Comparison of ENCODE assay signal across 10 cellular contexts in genomic region chr5:58462154-58462553, GRCh38. TPM values are rescaled to one million over a fixed set of nuclear protein-coding genes. Genes with fewer than 3 reads are reported as not detected.
DNase-seq lines count a peak whose midpoint lies in the region; ATAC-seq and TF ChIP-seq lines count a peak whose summit lies in the region.
"Had no signal": no experiment of that assay in that cellular context is flagged by ENCODE, and none has a peak within 500 bp of the region (broad histone marks: within the 10 kb centered on the region; RNA-seq: fewer than 3 reads in every experiment).

No MANE protein-coding gene starts in this region.

- H3K4me3 Mint-ChIP-seq in natural killer cell treated with Interleukin-12 subunit alpha and Interleukin-12 subunit beta and Interleukin-15 and Interleukin-18, amount 100 ng/mL, for 72 hours, result no peak overlapping the region
- H3K4me3 Mint-ChIP-seq: dendritic cell treated with granulocyte-macrophage colony-stimulating factor and Interleukin-4, amounts not matched to agents 40 ng/mL and 50 ng/mL, for 4 days; neural progenitor cell had no signal

- no peaks in the 10 kb centered on the region for H3K9me3 Mint-ChIP-seq in natural killer cell treated with Interleukin-12 subunit alpha and Interleukin-12 subunit beta and Interleukin-15 and Interleukin-18, amount 100 ng/mL, for 72 hours
- H3K9me3 Mint-ChIP-seq: dendritic cell treated with granulocyte-macrophage colony-stimulating factor and Interleukin-4, amounts not matched to agents 40 ng/mL and 50 ng/mL, for 4 days; neural progenitor cell had no signal

- intact Hi-C loops in stomach (cut with DNase I; ENCODE audit: low total_unique reads), result loop anchor here (5.0 to 10.0 kb wide), 3 partner anchors 680 to 1160 kb away; no protein-coding TSS in a partner anchor

- H3K27ac ChIP-seq in liver (ENCODE audit: low read depth in 1 of 2, low read length in 2 of 2) (peak overlapping the region; percentile 87 to 99), stomach (no peak overlapping the region)
- H3K27ac ChIP-seq: neural progenitor cell had no signal

- TF ChIP-seq CTCF in liver (IDR thresholded peaks at IDR 0.05; ENCODE audit: low read depth, low read length, missing input control) (no peak), stomach (IDR thresholded peaks at IDR 0.05) (no peak)

- peaks cover 10 to 20% of the 10 kb centered on the region in 2 donors for H3K27me3 Mint-ChIP-seq in natural killer cell treated with Interleukin-12 subunit alpha and Interleukin-12 subunit beta and Interleukin-15 and Interleukin-18, amount 100 ng/mL, for 72 hours

- H3K4me1 ChIP-seq in adipocyte (ENCODE audit: control insufficient read depth, insufficient read depth, low read length), result peaks cover 23% of the 10 kb centered on the region
- peaks cover 0 to 17% (median 12%) of the 10 kb centered on the region in 4 donors for H3K4me1 ChIP-seq in liver (ENCODE audit: control insufficient read depth in 4 of 4, insufficient read depth in 4 of 4, low read length in 3 of 4)
- peaks cover 0 to 38% (median 16%) of the 10 kb centered on the region in 4 donors for H3K4me1 ChIP-seq in stomach

- H3K4me1 Mint-ChIP-seq in natural killer cell treated with Interleukin-12 subunit alpha and Interleukin-12 subunit beta and Interleukin-15 and Interleukin-18, amount 100 ng/mL, for 72 hours (ENCODE audit: low read depth in 2 of 2), result peaks cover 12 to 23% of the 10 kb centered on the region in 2 donors

- no peak for TF ChIP-seq EP300 in stomach (IDR thresholded peaks at IDR 0.05)

- no peaks in the 10 kb centered on the region for H3K36me3 Mint-ChIP-seq in natural killer cell treated with Interleukin-12 subunit alpha and Interleukin-12 subunit beta and Interleukin-15 and Interleukin-18, amount 100 ng/mL, for 72 hours

- 24% methylated on average over 3 of the region's 3 CpGs for WGBS in liver
- 65 to 78% (median 73%) methylated on average over 3 of the region's 3 CpGs for WGBS in stomach, 5 donors

- no peaks in the 10 kb centered on the region for H3K9me3 ChIP-seq in adipocyte (ENCODE audit: control insufficient read depth, low read length)
- no peaks in the 10 kb centered on the region for H3K9me3 ChIP-seq in liver (ENCODE audit: control insufficient read depth in 4 of 4, low read length in 3 of 4)
- H3K9me3 ChIP-seq in stomach, result no peaks in the 10 kb centered on the region

- no peak overlapping the region for H3K4me3 ChIP-seq in adipocyte (ENCODE audit: low read length)
- H3K4me3 ChIP-seq in liver (ENCODE audit: low read depth in 1 of 3, low read length in 3 of 3), result peak overlapping the region in 2 of 3 donors; percentile 17 to 23
- no peak overlapping the region for H3K4me3 ChIP-seq in stomach
- H3K4me3 ChIP-seq: neural progenitor cell had no signal

- DNase-seq in COLO668 (lab: John Stamatoyannopoulos, UW; ENCODE audit: unreplicated experiment) (peak; percentile 1), LHCN-M2 (ENCODE audit: low read depth) (peak; percentile 50), adipocyte (ENCODE audit: low read depth) (no peak), hypothalamus (lab: John Stamatoyannopoulos, UW) (no peak), stomach (no peak)
- DNase-seq in natural killer cell treated with Interleukin-12 subunit alpha and Interleukin-12 subunit beta and Interleukin-15 and Interleukin-18, amount 100 ng/mL, for 72 hours (ENCODE audit: low spot score), result no peak
- no peak for DNase-seq in activated effector memory CD4-positive, alpha-beta T cell treated with Interleukin-2 at 50 U/mL for 16 hours

- H3K36me3 ChIP-seq in adipocyte (ENCODE audit: control insufficient read depth, insufficient read depth, low read length, severe bottlenecking) (peaks cover 8% of the 10 kb centered on the region), liver (ENCODE audit: control insufficient read depth in 4 of 4, insufficient read depth in 3 of 4, low read depth in 1 of 4, low read length in 3 of 4) (peaks cover 0 to 7% (median 4%) of the 10 kb centered on the region in 4 donors), stomach (peaks cover 0 to under 1% (median 0%) of the 10 kb centered on the region in 4 donors)
- H3K36me3 ChIP-seq: neural progenitor cell had no signal

- H3K27ac Mint-ChIP-seq in natural killer cell treated with Interleukin-12 subunit alpha and Interleukin-12 subunit beta and Interleukin-15 and Interleukin-18, amount 100 ng/mL, for 72 hours, result no peak overlapping the region
- H3K27ac Mint-ChIP-seq: dendritic cell treated with granulocyte-macrophage colony-stimulating factor and Interleukin-4, amounts not matched to agents 40 ng/mL and 50 ng/mL, for 4 days; neural progenitor cell had no signal

- ATAC-seq in natural killer cell treated with Interleukin-12 subunit alpha and Interleukin-12 subunit beta and Interleukin-15 and Interleukin-18, amount 100 ng/mL, for 72 hours, result no peak

- H3K9ac ChIP-seq in adipocyte (ENCODE audit: low read length), result peak overlapping the region; percentile 8
- peak overlapping the region in 1 of 2 donors; percentile 70 for H3K9ac ChIP-seq in liver (ENCODE audit: low read depth in 1 of 2, low read length in 2 of 2)
- H3K9ac ChIP-seq: neural progenitor cell had no signal

- no peak for TF ChIP-seq RAD21 in liver (IDR thresholded peaks at IDR 0.05)

- H3K27me3 ChIP-seq in adipocyte (replicated peaks; ENCODE audit: control insufficient read depth, insufficient read depth, low read length) (no peaks in the 10 kb centered on the region), liver (ENCODE audit: control insufficient read depth in 4 of 4, insufficient read depth in 4 of 4, low read length in 3 of 4) (no peaks in the 10 kb centered on the region), stomach (peaks cover 0 to 4% (median 0%) of the 10 kb centered on the region in 3 donors)

- TF ChIP-seq POLR2A in stomach (IDR thresholded peaks at IDR 0.05), result no peak

TF ChIP-seq in liver, 16 proteins besides CTCF, POLR2A, EP300 and RAD21 (continues in another document):
- peak; percentile 33 for TF ChIP-seq FOXA1 (IDR thresholded peaks at IDR 0.05)
- TF ChIP-seq YY1 (IDR thresholded peaks at IDR 0.05), result peak; percentile 77
- peak; percentile 86 to 93 for TF ChIP-seq JUND (IDR thresholded peaks at IDR 0.05)
- peak; percentile 49 for TF ChIP-seq TAF1 (conservative IDR thresholded peaks at IDR 0.05)
- TF ChIP-seq HNF4G (IDR thresholded peaks at IDR 0.05), result peak; percentile 97
- peak; percentile 35 to 89 for TF ChIP-seq EGR1 (IDR thresholded peaks at IDR 0.05; ENCODE audit: low read depth in 2 of 2)
- TF ChIP-seq RXRA (IDR thresholded peaks at IDR 0.05), result peak; percentile 71 to 79
- TF ChIP-seq REST (IDR thresholded peaks at IDR 0.05), result peak; percentile 83
- peak; percentile 78 for TF ChIP-seq ZBTB33 (IDR thresholded peaks at IDR 0.05)
- TF ChIP-seq NR2F2 (IDR thresholded peaks at IDR 0.05), result peak; percentile 46

RNA-seq across cellular contexts. Expression of gene PLK2, which starts 2.3 kb away (rescaled TPM):
- total RNA-seq in LHCN-M2 (2014; rRNA removed) (230 and 273 TPM in 2 replicates), liver (10 to 100 TPM; 34.9 to 39.5 TPM), stomach (100 to 1,000 TPM in 2 of 5 donors, 10 to 100 TPM in 2, 1 to 10 TPM in 1; 2.3 to 181 (median 19.4) TPM)
- 127 TPM for polyA plus RNA-seq in LHCN-M2 (2012)
- polyA plus RNA-seq in liver (1 to 10 TPM; 5.9 to 9.7 TPM), stomach (10 to 100 TPM; 13.7 to 25.8 (median 14.5) TPM)
- total RNA-seq in natural killer cell treated with Interleukin-12 subunit alpha and Interleukin-12 subunit beta and Interleukin-15 and Interleukin-18, amount 100 ng/mL, for 72 hours, result 1 to 10 TPM; 4.0 to 8.5 TPM

RNA-seq across cellular contexts. Expression of gene GAPT, which starts 29.1 kb away (rescaled TPM):
- total RNA-seq in LHCN-M2 (2014; rRNA removed) (not detected in 2 replicates), liver (1 to 10 TPM; 1.4 to 2.5 TPM), stomach (1 to 10 TPM in 3 of 5 donors, not detected in 2; 2.4 to 2.9 (median 2.5) TPM)
- polyA plus RNA-seq in LHCN-M2 (2012), result not detected
- polyA plus RNA-seq in liver (under 1 TPM; 0.17 to 0.46 TPM), stomach (1 to 10 TPM in 1 of 3 donors, under 1 TPM in 2; 0.68 to 4.9 (median 1.00) TPM)
- under 1 TPM in 1 of 2 donors, not detected in 1; 0.31 TPM for total RNA-seq in natural killer cell treated with Interleukin-12 subunit alpha and Interleukin-12 subunit beta and Interleukin-15 and Interleukin-18, amount 100 ng/mL, for 72 hours

Comparison
In these comparisons a context has a peak if more than half of its experiments do, and no peak if none do; other contexts are left out.
1. DNase-seq: peak in COLO668 (single experiment) and LHCN-M2 (single experiment); none in adipocyte (single experiment), natural killer cell treated with Interleukin-12 subunit alpha and Interleukin-12 subunit beta and Interleukin-15 and Interleukin-18, amount 100 ng/mL, for 72 hours (single experiment), activated effector memory CD4-positive, alpha-beta T cell treated with Interleukin-2 at 50 U/mL for 16 hours (single experiment), hypothalamus (0 of 51) and stomach (single experiment).
2. H3K4me3 ChIP-seq: peak in liver (2 of 3); none in adipocyte (single experiment) and stomach (0 of 4).
3. H3K27ac ChIP-seq: peak in liver (2 of 2); none in stomach (0 of 5).